Comparison of ENCODE assay signal across 1 cellular context in genomic region chr2:242060212-242060835, GRCh38.
TF ChIP-seq lines count a peak whose summit lies in the region.

No MANE protein-coding gene starts in this region.

TF ChIP-seq in WTC11, 78 proteins besides CTCF, POLR2A, EP300 and RAD21 (continued from another document):
- TF ChIP-seq ARID4B (CRISPR knock-in tag; IDR thresholded peaks at IDR 0.05; ENCODE audit: borderline replicate concordance) (no peak), PRDM15 (CRISPR knock-in tag; IDR thresholded peaks at IDR 0.05) (no peak), JUN (CRISPR knock-in tag; IDR thresholded peaks at IDR 0.05) (no peak), USF2 (CRISPR knock-in tag; IDR thresholded peaks at IDR 0.05) (no peak), ATF3 (CRISPR knock-in tag; conservative IDR thresholded peaks at IDR 0.05) (no peak), RORB (CRISPR knock-in tag; IDR thresholded peaks at IDR 0.05) (no peak), NFYB (CRISPR knock-in tag; conservative IDR thresholded peaks at IDR 0.05; ENCODE audit: low read depth) (no peak), ERG (CRISPR knock-in tag; IDR thresholded peaks at IDR 0.05) (no peak), ZNF512 (CRISPR knock-in tag; IDR thresholded peaks at IDR 0.05; ENCODE audit: borderline replicate concordance) (no peak), STAT6 (CRISPR knock-in tag; conservative IDR thresholded peaks at IDR 0.05; ENCODE audit: low read depth) (no peak), ZNF671 (CRISPR knock-in tag; IDR thresholded peaks at IDR 0.05) (no peak)
